21 cellular contexts compared by ENCODE assay signal in genomic region chr2:161044937-161045336, GRCh38.
DNase-seq lines count a peak whose midpoint lies in the region; ATAC-seq and TF ChIP-seq lines count a peak whose summit lies in the region.
"Had no signal": no experiment of that assay in that cellular context is flagged by ENCODE, and none has a peak within 500 bp of the region (broad histone marks: within the 10 kb centered on the region; RNA-seq: fewer than 3 reads in every experiment).

No MANE protein-coding gene starts in this region.

- H3K4ac ChIP-seq in mesenchymal stem cell (ENCODE audit: low read depth in 1 of 2, low read length in 2 of 2) = no peak overlapping the region

- H2BK15ac ChIP-seq in mesenchymal stem cell (ENCODE audit: low read depth, poor library complexity, severe bottlenecking) = no peak overlapping the region

- ATAC-seq in body of pancreas (peak; percentile 40), heart left ventricle (peak in 3 of 4 donors; percentile 49 to 61 (median 58)), upper lobe of right lung (peak; percentile 58), GM21528 (IDR thresholded peaks at IDR 0.05; ENCODE audit: low FRiP score, unreplicated experiment) (no peak)
- ATAC-seq: activated CD8-positive, alpha-beta T cell treated with anti-CD3 and anti-CD28 coated beads for 36 hours; stimulated activated memory B cell treated with anti-CD40 and anti-IgM and Interleukin-4, amounts not matched to agents 10 μg/mL and 1 μg/mL and 100 μg/mL, for 72 hours had no signal

- H3K27me3 ChIP-seq in body of pancreas = no peaks in the 10 kb centered on the region
- peaks cover 0 to 15% (median 0%) of the 10 kb centered on the region in 9 donors for H3K27me3 ChIP-seq in heart left ventricle
- H3K27me3 ChIP-seq in mesenchymal stem cell (ENCODE audit: control insufficient read depth in 1 of 2, insufficient read depth in 1 of 2, low read length in 2 of 2) = no peaks in the 10 kb centered on the region
- no peaks in the 10 kb centered on the region for H3K27me3 ChIP-seq in upper lobe of right lung
- H3K27me3 ChIP-seq: ovary had no signal

- H3K4me3 ChIP-seq in body of pancreas = no peak overlapping the region
- no peak overlapping the region for H3K4me3 ChIP-seq in heart left ventricle
- H3K4me3 ChIP-seq in mesenchymal stem cell (ENCODE audit: insufficient read depth in 1 of 2, low read depth in 1 of 2, low read length in 2 of 2) = no peak overlapping the region
- H3K4me3 ChIP-seq in upper lobe of right lung = no peak overlapping the region
- H3K4me3 ChIP-seq: ovary had no signal

- H2BK120ac ChIP-seq in mesenchymal stem cell (ENCODE audit: low read depth, low read length) = no peak overlapping the region

- intact Hi-C loops in body of pancreas (cut with DNase I) = no loop called here
- intact Hi-C loops in heart left ventricle (cut with DNase I) = no loop called here
- intact Hi-C loops in upper lobe of right lung (cut with DNase I) = no loop called here

- no peak overlapping the region for H3K9ac ChIP-seq in mesenchymal stem cell (ENCODE audit: low read length)
- H3K9ac ChIP-seq: SK-N-SH had no signal

- H3K4me1 ChIP-seq in body of pancreas = no peaks in the 10 kb centered on the region
- H3K4me1 ChIP-seq in heart left ventricle = no peaks in the 10 kb centered on the region
- no peaks in the 10 kb centered on the region for H3K4me1 ChIP-seq in mesenchymal stem cell (ENCODE audit: control insufficient read depth, insufficient read depth, low read depth, low read length)
- H3K4me1 ChIP-seq in upper lobe of right lung = no peaks in the 10 kb centered on the region

- H4K8ac ChIP-seq in mesenchymal stem cell (ENCODE audit: low read length) = no peak overlapping the region

- TF ChIP-seq POLR2A in body of pancreas (IDR thresholded peaks at IDR 0.05) (no peak), heart left ventricle (IDR thresholded peaks at IDR 0.05) (no peak)

- no peak overlapping the region for H2BK5ac ChIP-seq in mesenchymal stem cell (ENCODE audit: low read depth, low read length, poor library complexity, severe bottlenecking)

- WGBS in body of pancreas, 2 donors = 55 to 63% methylated on average over 1 of the region's 1 CpG
- 89 to 96% (median 91%) methylated on average over 1 of the region's 1 CpG for WGBS in heart left ventricle, 4 donors
- no CpG with 5 or more reads among the region's 1 CpG for WGBS in mesenchymal stem cell

- H4K91ac ChIP-seq in mesenchymal stem cell (ENCODE audit: low read length) = no peak overlapping the region

- H3K23ac ChIP-seq in mesenchymal stem cell (ENCODE audit: low read length in 2 of 2) = no peak overlapping the region

- H2AK5ac ChIP-seq in mesenchymal stem cell (ENCODE audit: low read length, severe bottlenecking) = no peak overlapping the region

- no peak overlapping the region for H2AFZ ChIP-seq in mesenchymal stem cell (ENCODE audit: low read depth, low read length)

- no peak overlapping the region for H3K14ac ChIP-seq in mesenchymal stem cell (ENCODE audit: low read length in 2 of 2)

- H3K9me3 ChIP-seq in body of pancreas (no peaks in the 10 kb centered on the region), heart left ventricle (no peaks in the 10 kb centered on the region), mesenchymal stem cell (ENCODE audit: control insufficient read depth, low read length) (no peaks in the 10 kb centered on the region), upper lobe of right lung (no peaks in the 10 kb centered on the region)
- H3K9me3 ChIP-seq: ovary, SK-N-SH had no signal

- no peak overlapping the region for H3K4me2 ChIP-seq in mesenchymal stem cell (ENCODE audit: low read length, poor library complexity, severe bottlenecking)
- H3K4me2 ChIP-seq: SK-N-SH had no signal

- DNase-seq in body of pancreas (no peak), heart left ventricle (no peak), mesenchymal stem cell (peak; percentile 80), upper lobe of right lung (no peak), inferior parietal cortex (ENCODE audit: extremely low spot score) (no peak), GM03348 (ENCODE audit: low spot score) (no peak)
- DNase-seq: activated CD4-positive, alpha-beta T cell treated with anti-CD3 and anti-CD28 coated beads for 1 hour; activated CD8-positive, alpha-beta T cell treated with anti-CD3 and anti-CD28 coated beads for 36 hours; activated gamma-delta T cell; activated naive CD8-positive, alpha-beta T cell treated with anti-CD3 and anti-CD28 coated beads, Interleukin-2, amount 10 ng/mL, durations not matched to agents 7 days and 5 days; DMS79 treated with DMSO at 0.1 percent for 48 hours; GF-D8; NCI-H1092; NCI-H1694 treated with DMSO at 0.1 percent for 48 hours; NCI-H510A; RPMI8226; SK-N-SH; stimulated activated CD4-positive, alpha-beta T cell treated with anti-CD3 and anti-CD28 coated beads, Interleukin-4, amount 100 ng/mL, for 4 hours had no signal

- H3K36me3 ChIP-seq in body of pancreas (replicated peaks in 1 of 2; ENCODE audit: insufficient read depth in 1 of 2, low read depth in 2 of 2) (no peaks in the 10 kb centered on the region), heart left ventricle (no peaks in the 10 kb centered on the region), mesenchymal stem cell (ENCODE audit: control insufficient read depth in 1 of 2, insufficient read depth in 2 of 2, low read depth in 1 of 2, low read length in 2 of 2) (no peaks in the 10 kb centered on the region), upper lobe of right lung (no peaks in the 10 kb centered on the region)
- H3K36me3 ChIP-seq: ovary had no signal

- H2BK12ac ChIP-seq in mesenchymal stem cell (ENCODE audit: low read length in 2 of 2) = no peak overlapping the region

- no peak for TF ChIP-seq CTCF in body of pancreas (IDR thresholded peaks at IDR 0.05)
- TF ChIP-seq CTCF in heart left ventricle (IDR thresholded peaks at IDR 0.05) = no peak
- TF ChIP-seq CTCF in upper lobe of right lung (IDR thresholded peaks at IDR 0.05) = no peak

- no peaks in the 10 kb centered on the region for H3K79me1 ChIP-seq in mesenchymal stem cell (replicated peaks; ENCODE audit: low read length, poor library complexity, severe bottlenecking)

- H3K18ac ChIP-seq in mesenchymal stem cell (ENCODE audit: low read depth in 1 of 2, low read length in 2 of 2) = no peak overlapping the region

- H3K27ac ChIP-seq in body of pancreas (no peak overlapping the region), heart left ventricle (peak overlapping the region in 1 of 12 donors; percentile 22), mesenchymal stem cell (ENCODE audit: low read length, poor library complexity, severe bottlenecking) (no peak overlapping the region), upper lobe of right lung (no peak overlapping the region)
